ENCODE assay signal across 25 cellular contexts in the genomic region with DNA sequence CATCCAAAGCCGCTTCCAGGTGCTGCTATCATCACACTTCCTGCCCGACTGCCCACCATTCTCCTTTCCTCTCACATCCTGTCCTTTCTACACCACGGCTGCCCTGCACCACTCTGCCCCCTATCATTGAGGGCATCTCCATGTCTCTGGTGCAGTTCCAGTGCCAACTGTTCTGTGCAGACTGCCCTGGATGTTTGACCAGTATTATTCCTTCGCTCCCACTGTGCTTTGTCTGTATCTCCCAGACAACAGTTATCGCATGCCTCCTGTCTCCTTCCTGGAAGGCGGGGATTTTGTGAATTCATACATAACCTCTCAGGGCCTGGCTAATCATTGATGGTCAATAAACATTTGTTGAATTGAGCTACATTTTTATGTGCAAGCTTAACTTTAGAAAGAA.
DNase-seq lines count a peak whose midpoint lies in the region; ATAC-seq and TF ChIP-seq lines count a peak whose summit lies in the region.
"Had no signal": no experiment of that assay in that cellular context is flagged by ENCODE, and none has a peak within 500 bp of the region (broad histone marks: within the 10 kb centered on the region; RNA-seq: fewer than 3 reads in every experiment).

No MANE protein-coding gene starts in this region.

- DNase-seq in Calu3 (peak; percentile 71), NCI-H69 (lab: John Stamatoyannopoulos, UW) (peak; percentile 57), hepatocyte (ENCODE audit: low spot score) (peak; percentile 46), neural crest cell (ENCODE audit: low read depth, low spot score) (no peak), SKM-1 treated with dmso at 0.1 percent for 144 hours (lab: John Stamatoyannopoulos, UW; ENCODE audit: unreplicated experiment) (no peak), iPS-NIHi7 (ENCODE audit: extremely low spot score) (no peak)
- no peak for DNase-seq in effector memory CD8-positive, alpha-beta T cell
- DNase-seq: activated CD4-positive, alpha-beta T cell treated with anti-CD3 and anti-CD28 coated beads, Interleukin-2, amount 50 U/mL, for 1 hour; activated CD8-positive, alpha-beta memory T cell treated with anti-CD3 and anti-CD28 coated beads, Interleukin-2, amount 50 U/mL, for 4 hours; activated effector memory CD4-positive, alpha-beta T cell treated with Interleukin-2 at 50 U/mL for 16 hours; CD4-positive, alpha-beta memory T cell; left lung; midbrain; NCI-H1105; NCI-H2081; NCI-H446 treated with DMSO at 0.1 percent for 48 hours; Peyer's patch; stimulated activated CD4-positive, alpha-beta T cell treated with anti-CD3 and anti-CD28 coated beads, Interleukin-4, amount 100 ng/mL, for 1 hour; stimulated activated naive CD8-positive, alpha-beta T cell treated with anti-CD3 and anti-CD28 coated beads, Interleukin-15, Interleukin-2, amounts not matched to agents 100 U/mL and 50 U/mL, for 24 hours; T-cell; tibial artery had no signal

- no peaks in the 10 kb centered on the region for H3K27me3 ChIP-seq in hepatocyte
- H3K27me3 ChIP-seq: left lung, neural progenitor cell, Peyer's patch, tibial artery had no signal

- intact Hi-C loops in Calu3 (cut with micrococcal nuclease; ENCODE audit: unreplicated experiment), result loop anchor here (1.0 to 5.0 kb wide), 2 partner anchors 45 to 113 kb away; no protein-coding TSS in a partner anchor

- no peak for TF ChIP-seq CTCF in Calu3 (IDR thresholded peaks at IDR 0.05; ENCODE audit: unreplicated experiment)
- TF ChIP-seq CTCF in hepatocyte (IDR thresholded peaks at IDR 0.05; ENCODE audit: poor library complexity), result no peak
- TF ChIP-seq CTCF in neural crest cell (conservative IDR thresholded peaks at IDR 0.05), result no peak

- no peaks in the 10 kb centered on the region for H4K20me1 ChIP-seq in hepatocyte (ENCODE audit: insufficient read depth, poor library complexity, severe bottlenecking)

- no peak overlapping the region for H2AFZ ChIP-seq in hepatocyte
- H2AFZ ChIP-seq: GM23248 had no signal

- no peaks in the 10 kb centered on the region for H3K9me2 ChIP-seq in hepatocyte (replicated peaks; ENCODE audit: insufficient read depth)

- H3K4me1 Mint-ChIP-seq in Calu3 (ENCODE audit: low read depth, unreplicated experiment) (peaks cover 32% of the 10 kb centered on the region), neural crest cell (peaks cover 7% of the 10 kb centered on the region)
- no peaks in the 10 kb centered on the region for H3K4me1 Mint-ChIP-seq in effector memory CD8-positive, alpha-beta T cell (ENCODE audit: low read depth in 2 of 2)
- H3K4me1 Mint-ChIP-seq: T-cell had no signal

- H3K27me3 Mint-ChIP-seq in Calu3 (ENCODE audit: unreplicated experiment) (no peaks in the 10 kb centered on the region), neural crest cell (ENCODE audit: low read depth) (no peaks in the 10 kb centered on the region)
- H3K27me3 Mint-ChIP-seq in effector memory CD8-positive, alpha-beta T cell, result peaks cover 13 to 28% of the 10 kb centered on the region in 2 donors
- H3K27me3 Mint-ChIP-seq: brain had no signal

- CTCF ChIA-PET in Calu3 (lab: Charles Lee), result interaction anchor here (0.6 to 1.8 kb wide), 7 partner anchors 11 to 551 kb away, joined by 3 to 6 read pairs (median 3); no protein-coding TSS in a partner anchor

- H3K27ac ChIP-seq in hepatocyte, result peak overlapping the region; percentile 77
- H3K27ac ChIP-seq: GM23248, left lung, neural progenitor cell, Peyer's patch, tibial artery had no signal

- H3K36me3 ChIP-seq in hepatocyte (replicated peaks; ENCODE audit: insufficient read depth, low read depth), result no peaks in the 10 kb centered on the region
- H3K36me3 ChIP-seq: left lung, neural progenitor cell, Peyer's patch, tibial artery had no signal

- H3K4me1 ChIP-seq in hepatocyte (ENCODE audit: insufficient read depth), result peaks cover 15% of the 10 kb centered on the region
- H3K4me1 ChIP-seq: left lung, Peyer's patch, tibial artery had no signal

- H3K9me3 Mint-ChIP-seq in Calu3 (ENCODE audit: low read depth, unreplicated experiment) (peaks cover 4% of the 10 kb centered on the region), neural crest cell (no peaks in the 10 kb centered on the region)
- H3K9me3 Mint-ChIP-seq in effector memory CD8-positive, alpha-beta T cell, result peaks cover 2 to 8% of the 10 kb centered on the region in 2 donors

- no peak overlapping the region for H3K4me3 ChIP-seq in hepatocyte
- H3K4me3 ChIP-seq: GM23248, left lung, neural progenitor cell, Peyer's patch, tibial artery had no signal

- WGBS in hepatocyte (ENCODE audit: low lambda C conversion rate, missing lambda C conversion rate), result 64% methylated on average over 6 of the region's 6 CpGs

- H3K4me3 Mint-ChIP-seq in Calu3 (ENCODE audit: low read depth, unreplicated experiment), result peak overlapping the region; percentile 60
- H3K4me3 Mint-ChIP-seq in neural crest cell, result no peak overlapping the region
- no peak overlapping the region for H3K4me3 Mint-ChIP-seq in effector memory CD8-positive, alpha-beta T cell
- H3K4me3 Mint-ChIP-seq: brain; CD4-positive, alpha-beta memory T cell; neural progenitor cell; T-cell had no signal

- no peaks in the 10 kb centered on the region for H3K79me2 ChIP-seq in hepatocyte

- H3K4me2 ChIP-seq in hepatocyte, result peak overlapping the region; percentile 55
- H3K4me2 ChIP-seq: neural progenitor cell had no signal

- H3K27ac Mint-ChIP-seq in Calu3 (ENCODE audit: unreplicated experiment) (peak overlapping the region; percentile 90), neural crest cell (ENCODE audit: unreplicated experiment) (peak overlapping the region; percentile 63)
- no peak overlapping the region for H3K27ac Mint-ChIP-seq in effector memory CD8-positive, alpha-beta T cell
- H3K27ac Mint-ChIP-seq: CD4-positive, alpha-beta memory T cell; neural progenitor cell; T-cell had no signal

- H3K36me3 Mint-ChIP-seq in Calu3 (ENCODE audit: insufficient read depth, unreplicated experiment), result peaks cover 15% of the 10 kb centered on the region
- H3K36me3 Mint-ChIP-seq in neural crest cell (ENCODE audit: low read depth), result no peaks in the 10 kb centered on the region
- no peaks in the 10 kb centered on the region for H3K36me3 Mint-ChIP-seq in effector memory CD8-positive, alpha-beta T cell (ENCODE audit: insufficient read depth)
- H3K36me3 Mint-ChIP-seq: brain; CD4-positive, alpha-beta memory T cell; neural progenitor cell; T-cell had no signal

- no peaks in the 10 kb centered on the region for H3K9me3 ChIP-seq in hepatocyte (ENCODE audit: low read depth)
- H3K9me3 ChIP-seq: left lung, Peyer's patch, tibial artery had no signal

- no peak for ATAC-seq in HG02610 (IDR thresholded peaks at IDR 0.05; ENCODE audit: unreplicated experiment)
- ATAC-seq in effector memory CD8-positive, alpha-beta T cell (replicated peaks), result no peak
- ATAC-seq: left lung; stimulated activated naive CD8-positive, alpha-beta T cell treated with anti-CD3 and anti-CD28 coated beads, Interleukin-15, Interleukin-2, amounts not matched to agents 100 U/mL and 50 U/mL, for 24 hours; T-cell had no signal

- no TSS peak for BruUV-seq in Calu3 (replicated peaks; lab: Mats Ljungman, UMichigan)

Comparison
In these comparisons a context has a peak if more than half of its experiments do, and no peak if none do; other contexts are left out.
1. DNase-seq: peak in Calu3 (single experiment), NCI-H69 (single experiment) and hepatocyte (single experiment); none in neural crest cell (single experiment), effector memory CD8-positive, alpha-beta T cell (0 of 3), SKM-1 treated with dmso at 0.1 percent for 144 hours (single experiment) and iPS-NIHi7 (single experiment).
2. H3K27ac Mint-ChIP-seq: peak in Calu3 (single experiment) and neural crest cell (single experiment); none in effector memory CD8-positive, alpha-beta T cell (0 of 2).